24 cellular contexts compared by ENCODE assay signal in the genomic region with DNA sequence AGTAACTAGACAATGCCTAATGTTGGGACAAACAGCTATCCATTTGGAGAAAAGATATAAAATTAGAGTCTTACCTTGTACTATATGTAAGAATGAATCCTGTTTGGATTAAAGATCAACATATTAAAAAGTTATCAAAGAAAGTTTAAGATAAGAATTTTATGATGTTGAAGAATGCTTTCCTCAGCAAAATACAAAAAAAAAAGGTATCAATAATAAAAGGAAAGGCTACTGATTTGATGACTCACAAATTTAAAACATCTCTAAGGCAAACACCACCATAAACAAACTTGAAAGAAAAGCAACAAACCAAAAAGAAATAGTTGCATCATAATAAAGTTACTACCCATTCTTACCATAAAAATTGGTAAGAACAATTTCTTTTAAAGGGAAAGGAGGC.
DNase-seq lines count a peak whose midpoint lies in the region; ATAC-seq, FAIRE-seq and TF ChIP-seq lines count a peak whose summit lies in the region.
"Had no signal": no experiment of that assay in that cellular context is flagged by ENCODE, and none has a peak within 500 bp of the region (broad histone marks: within the 10 kb centered on the region; RNA-seq: fewer than 3 reads in every experiment).

No MANE protein-coding gene starts in this region.

- H3K4me1 ChIP-seq in HepG2 (ENCODE audit: insufficient read depth, low read length) (no peaks in the 10 kb centered on the region), right lobe of liver (no peaks in the 10 kb centered on the region), K562 (replicated peaks in 1 of 2; ENCODE audit: control insufficient read depth in 2 of 2, insufficient read depth in 2 of 2, low read length in 2 of 2) (no peaks in the 10 kb centered on the region)
- H3K4me1 ChIP-seq: BE2C had no signal

- H3K9ac ChIP-seq in HepG2 (ENCODE audit: insufficient read depth, low read depth, low read length) (no peak overlapping the region), K562 (ENCODE audit: insufficient read depth in 1 of 2, low read depth in 2 of 2, low read length in 2 of 2) (no peak overlapping the region)
- H3K9ac ChIP-seq: BLaER1 had no signal

- H4K20me1 ChIP-seq in HepG2 (ENCODE audit: insufficient read depth, low read length) (no peaks in the 10 kb centered on the region), K562 (replicated peaks; ENCODE audit: control insufficient read depth, insufficient read depth, low read length) (no peaks in the 10 kb centered on the region)
- H4K20me1 ChIP-seq: BLaER1 had no signal

- intact Hi-C loops in HepG2 (cut with micrococcal nuclease; ENCODE audit: unreplicated experiment) (no loop called here), right lobe of liver (cut with DNase I) (no loop called here), K562 (cut with micrococcal nuclease) (no loop called here)

- in situ Hi-C loops in HepG2 (cut with HindIII; ENCODE audit: extremely low pct_ligation_motif_present, low pct_unique_long_range_greater_than_20kb): no loop called here
- in situ Hi-C loops in K562 (cut with MboI): no loop called here

- TF ChIP-seq RAD21 in HepG2 (CRISPR knock-in tag; IDR thresholded peaks at IDR 0.05) (no peak), K562 (CRISPR knock-in tag; conservative IDR thresholded peaks at IDR 0.05 in 1 of 2, IDR thresholded peaks at IDR 0.05 in 1 of 2) (no peak)

- TF ChIP-seq CTCF in HepG2 (CRISPR knock-in tag; IDR thresholded peaks at IDR 0.05) (no peak), right lobe of liver (IDR thresholded peaks at IDR 0.05) (no peak), K562 (IDR thresholded peaks at IDR 0.05 in 2 of 3, conservative IDR thresholded peaks at IDR 0.05 in 1 of 3; ENCODE audit: insufficient read depth in 2 of 3, low read depth in 1 of 3, low read length in 3 of 3) (no peak)

- H3K4me3 ChIP-seq in HepG2 (replicated peaks in 1 of 3; ENCODE audit: insufficient read depth in 1 of 3, low read depth in 2 of 3, low read length in 3 of 3): no peak overlapping the region
- H3K4me3 ChIP-seq in right lobe of liver: no peak overlapping the region
- H3K4me3 ChIP-seq in K562: no peak overlapping the region
- H3K4me3 ChIP-seq: BLaER1, GM12878 had no signal

- H3K9me1 ChIP-seq in K562 (ENCODE audit: control insufficient read depth, insufficient read depth, low read length): no peaks in the 10 kb centered on the region

- H3K9me3 ChIP-seq in HepG2 (ENCODE audit: low read length) (no peaks in the 10 kb centered on the region), right lobe of liver (no peaks in the 10 kb centered on the region), K562 (replicated peaks; ENCODE audit: control insufficient read depth, insufficient read depth, low read depth, low read length) (no peaks in the 10 kb centered on the region)
- H3K9me3 ChIP-seq: BE2C, BLaER1 had no signal

- POLR2A ChIA-PET in HepG2 (lab: Yijun Ruan, JAX) (no interaction called here), K562 (lab: Yijun Ruan, JAX) (no interaction called here)

- FAIRE-seq in HepG2 (lab: Jason Lieb, UNC) (no peak), K562 (lab: Jason Lieb, UNC) (no peak), H54 (lab: Jason Lieb, UNC) (no peak)
- FAIRE-seq: GM12878, GM12892, GM18507 had no signal

- no peak for DNase-seq in HepG2 (ENCODE audit: low spot score)
- DNase-seq in right lobe of liver: no peak
- DNase-seq in K562 (ENCODE audit: extremely low read depth in 1 of 4, low spot score in 3 of 4): no peak
- no peak for DNase-seq in H54 (ENCODE audit: insufficient read length, low spot score)
- DNase-seq in activated CD8-positive, alpha-beta memory T cell treated with anti-CD3 and anti-CD28 coated beads, Interleukin-2, amount 50 U/mL, for 48 hours: no peak
- DNase-seq: ACHN; BE2C; C1 segment of cervical spinal cord; CD4-positive, alpha-beta memory T cell; CD4-positive, CD25-positive, alpha-beta regulatory T cell; CD8-positive, alpha-beta memory T cell; COR-L47; DMS 273 treated with DMSO at 0.1 percent for 48 hours; DMS153; DMS53; DMS79; DND-41; EL; GDM1 had no signal

- TF ChIP-seq POLR2A in HepG2 (IDR thresholded peaks at IDR 0.05; ENCODE audit: insufficient read depth in 1 of 2, low read depth in 2 of 2, low read length in 2 of 2) (no peak), right lobe of liver (IDR thresholded peaks at IDR 0.05) (no peak), K562 (conservative IDR thresholded peaks at IDR 0.05) (no peak), H54 (IDR thresholded peaks at IDR 0.05; ENCODE audit: low read depth, low read length) (no peak)

- H3K4me2 ChIP-seq in HepG2 (ENCODE audit: low read depth, low read length) (no peak overlapping the region), K562 (ENCODE audit: insufficient read depth, low read length) (no peak overlapping the region)
- H3K4me2 ChIP-seq: BLaER1 had no signal

- H3K27me3 ChIP-seq in HepG2 (ENCODE audit: control insufficient read depth in 1 of 2, insufficient read depth in 2 of 2, low read length in 2 of 2) (no peaks in the 10 kb centered on the region), right lobe of liver (no peaks in the 10 kb centered on the region), K562 (ENCODE audit: control insufficient read depth in 2 of 2, insufficient read depth in 2 of 2, low read length in 2 of 2) (peaks cover 0 to 2% of the 10 kb centered on the region in 2 experiments; a peak in 1 of 5 replicates)
- H3K27me3 ChIP-seq: BE2C, BLaER1 had no signal

- ATAC-seq in HepG2 (no peak), right lobe of liver (no peak), K562 (no peak)
- ATAC-seq: GM12878 had no signal

- BruUV-seq in HepG2 (replicated peaks; lab: Mats Ljungman, UMichigan) (no TSS peak), K562 (replicated peaks; lab: Mats Ljungman, UMichigan) (no TSS peak)

- H3K36me3 ChIP-seq in HepG2 (replicated peaks in 1 of 2; ENCODE audit: control insufficient read depth in 1 of 2, insufficient read depth in 2 of 2, low read length in 2 of 2): no peaks in the 10 kb centered on the region
- no peaks in the 10 kb centered on the region for H3K36me3 ChIP-seq in right lobe of liver
- H3K36me3 ChIP-seq in K562 (ENCODE audit: control insufficient read depth, insufficient read depth, low read length): no peaks in the 10 kb centered on the region
- H3K36me3 ChIP-seq: BE2C, BLaER1 had no signal

- H3K79me2 ChIP-seq in HepG2 (ENCODE audit: insufficient read depth, low read length) (no peaks in the 10 kb centered on the region), K562 (ENCODE audit: control insufficient read depth, insufficient read depth, low read length) (no peaks in the 10 kb centered on the region)

- CTCF ChIA-PET in HepG2 (lab: Yijun Ruan, JAX; ENCODE audit: low intra/inter-chr PET ratio, low total read pairs): no interaction called here
- CTCF ChIA-PET in K562 (lab: Yijun Ruan, JAX; ENCODE audit: low intra/inter-chr PET ratio): interaction anchor here (0.7 kb wide), 1 partner anchor 813 kb away, joined by 3 read pairs; no protein-coding TSS in a partner anchor

- H2AFZ ChIP-seq in HepG2 (ENCODE audit: low read length) (no peak overlapping the region), K562 (ENCODE audit: low read depth, low read length) (no peak overlapping the region)

- H3K27ac ChIP-seq in HepG2 (ENCODE audit: extremely low read length, insufficient read depth, low read length): no peak overlapping the region
- no peak overlapping the region for H3K27ac ChIP-seq in right lobe of liver
- no peak overlapping the region for H3K27ac ChIP-seq in K562 (ENCODE audit: extremely low read depth, low read depth, low read length)
- H3K27ac ChIP-seq: 22Rv1, BLaER1 had no signal

- TF ChIP-seq EP300 in HepG2 (IDR thresholded peaks at IDR 0.05; ENCODE audit: low read depth in 2 of 2, low read length in 2 of 2) (no peak), HepG2 (CRISPR knock-in tag; IDR thresholded peaks at IDR 0.05; ENCODE audit: borderline replicate concordance) (no peak), K562 (IDR thresholded peaks at IDR 0.05; ENCODE audit: low read length) (no peak)

TF ChIP-seq in HepG2, 621 proteins besides CTCF, POLR2A, EP300 and RAD21 (continues in another document):
- TF ChIP-seq BRD4 (CRISPR knock-in tag; IDR thresholded peaks at IDR 0.05) (no peak), ZKSCAN8 (CRISPR knock-in tag; IDR thresholded peaks at IDR 0.05; ENCODE audit: borderline replicate concordance) (no peak), ATF7 (IDR thresholded peaks at IDR 0.05) (peak; percentile 48; the same call in 1 of the 2 replicates), ATF7 (CRISPR knock-in tag; IDR thresholded peaks at IDR 0.05) (no peak), JUNB (CRISPR knock-in tag; IDR thresholded peaks at IDR 0.05; ENCODE audit: borderline replicate concordance) (no peak)
- TF ChIP-seq, protein P1, sequence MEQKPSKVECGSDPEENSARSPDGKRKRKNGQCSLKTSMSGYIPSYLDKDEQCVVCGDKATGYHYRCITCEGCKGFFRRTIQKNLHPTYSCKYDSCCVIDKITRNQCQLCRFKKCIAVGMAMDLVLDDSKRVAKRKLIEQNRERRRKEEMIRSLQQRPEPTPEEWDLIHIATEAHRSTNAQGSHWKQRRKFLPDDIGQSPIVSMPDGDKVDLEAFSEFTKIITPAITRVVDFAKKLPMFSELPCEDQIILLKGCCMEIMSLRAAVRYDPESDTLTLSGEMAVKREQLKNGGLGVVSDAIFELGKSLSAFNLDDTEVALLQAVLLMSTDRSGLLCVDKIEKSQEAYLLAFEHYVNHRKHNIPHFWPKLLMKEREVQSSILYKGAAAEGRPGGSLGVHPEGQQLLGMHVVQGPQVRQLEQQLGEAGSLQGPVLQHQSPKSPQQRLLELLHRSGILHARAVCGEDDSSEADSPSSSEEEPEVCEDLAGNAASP (CRISPR knock-in tag; IDR thresholded peaks at IDR 0.05; ENCODE audit: borderline replicate concordance): no peak

TF ChIP-seq in K562, 482 proteins besides CTCF, POLR2A, EP300 and RAD21:
- no peak for TF ChIP-seq RBM15 (IDR thresholded peaks at IDR 0.05; ENCODE audit: insufficient read depth, low read length)
- TF ChIP-seq ZNF316 (IDR thresholded peaks at IDR 0.05): peak; percentile 56
- no peak for TF ChIP-seq CEBPG (CRISPR knock-in tag; IDR thresholded peaks at IDR 0.05)
- peak in 1 of 2 experiments; percentile 38; a peak in 2 of 4 replicates for TF ChIP-seq CEBPG (tag; conservative IDR thresholded peaks at IDR 0.05 in 1 of 2, IDR thresholded peaks at IDR 0.05 in 1 of 2)
- TF ChIP-seq, protein P2, sequence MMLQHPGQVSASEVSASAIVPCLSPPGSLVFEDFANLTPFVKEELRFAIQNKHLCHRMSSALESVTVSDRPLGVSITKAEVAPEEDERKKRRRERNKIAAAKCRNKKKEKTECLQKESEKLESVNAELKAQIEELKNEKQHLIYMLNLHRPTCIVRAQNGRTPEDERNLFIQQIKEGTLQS (IDR thresholded peaks at IDR 0.05): peak; percentile 31; the same call in 1 of the 2 replicates
- TF ChIP-seq, protein P2 (CRISPR knock-in tag; conservative IDR thresholded peaks at IDR 0.05): no peak
